22 cellular contexts compared by ENCODE assay signal in genomic region chr1:66853379-66853778, GRCh38. TPM values are rescaled to one million over a fixed set of nuclear protein-coding genes. Genes with fewer than 3 reads are reported as not detected.
DNase-seq lines count a peak whose midpoint lies in the region; ATAC-seq, FAIRE-seq and TF ChIP-seq lines count a peak whose summit lies in the region.
"Had no signal": no experiment of that assay in that cellular context is flagged by ENCODE, and none has a peak within 500 bp of the region (broad histone marks: within the 10 kb centered on the region; RNA-seq: fewer than 3 reads in every experiment).

No MANE protein-coding gene starts in this region.

- no peaks in the 10 kb centered on the region for H3K9me2 ChIP-seq in Loucy (replicated peaks; ENCODE audit: low read depth, low read length)

- TF ChIP-seq EP300 in K562 (IDR thresholded peaks at IDR 0.05; ENCODE audit: low read length), result no peak

- H3K9me1 ChIP-seq in K562 (ENCODE audit: control insufficient read depth, insufficient read depth, low read length), result no peaks in the 10 kb centered on the region

- H3K4me2 ChIP-seq in Loucy (ENCODE audit: low read depth, low read length, poor library complexity, severe bottlenecking) (no peak overlapping the region), K562 (ENCODE audit: insufficient read depth, low read length) (no peak overlapping the region)
- H3K4me2 ChIP-seq: A549, KMS-11 had no signal

- TF ChIP-seq CTCF in Loucy (conservative IDR thresholded peaks at IDR 0.05; ENCODE audit: low read length) (no peak), K562 (IDR thresholded peaks at IDR 0.05 in 2 of 3, conservative IDR thresholded peaks at IDR 0.05 in 1 of 3; ENCODE audit: insufficient read depth in 2 of 3, low read depth in 1 of 3, low read length in 3 of 3) (no peak)

- DNase-seq in activated T-cell treated with anti-CD3 and anti-CD28 coated beads, Interleukin-2, amount 50 U/mL, for 72 hours, result no peak
- DNase-seq in activated T-cell treated with anti-CD3 and anti-CD28 coated beads, Interleukin-2, amount 50 U/mL, for 24 hours, result no peak
- no peak for DNase-seq in K562 (ENCODE audit: extremely low read depth in 1 of 4, low spot score in 3 of 4)
- no peak for DNase-seq in sciatic nerve (ENCODE audit: low spot score)
- DNase-seq: AML-193; Caco-2; CD4-positive, alpha-beta T cell; H9 had no signal

- no peaks in the 10 kb centered on the region for H3K36me3 ChIP-seq in Loucy (ENCODE audit: insufficient read depth, low read length)
- no peaks in the 10 kb centered on the region for H3K36me3 ChIP-seq in K562 (ENCODE audit: control insufficient read depth, insufficient read depth, low read length)

- H3F3A ChIP-seq in Loucy (ENCODE audit: low read depth), result no peaks in the 10 kb centered on the region

- H3K9me3 ChIP-seq in Loucy (ENCODE audit: insufficient read depth, low read depth, low read length), result peaks cover 6% of the 10 kb centered on the region; the same call in 1 of the 2 replicates
- H3K9me3 ChIP-seq in K562 (replicated peaks; ENCODE audit: control insufficient read depth, insufficient read depth, low read depth, low read length), result no peaks in the 10 kb centered on the region
- H3K9me3 ChIP-seq: A549, Caco-2 had no signal

- CTCF ChIA-PET in K562 (lab: Yijun Ruan, JAX; ENCODE audit: low intra/inter-chr PET ratio), result no interaction called here

- no peaks in the 10 kb centered on the region for H3K4me1 Mint-ChIP-seq in activated T-cell treated with anti-CD3 and anti-CD28 coated beads, Interleukin-2, amount 50 U/mL, for 72 hours (ENCODE audit: low read depth)
- no peaks in the 10 kb centered on the region for H3K4me1 Mint-ChIP-seq in activated T-cell treated with anti-CD3 and anti-CD28 coated beads, Interleukin-2, amount 50 U/mL, for 24 hours (ENCODE audit: low read depth)
- H3K4me1 Mint-ChIP-seq: H9 had no signal

- H2AFZ ChIP-seq in Loucy (ENCODE audit: low read length) (peak overlapping the region; percentile 17; the same call in 1 of the 2 replicates), K562 (ENCODE audit: low read depth, low read length) (peak overlapping the region; percentile 70)

- H3K79me2 ChIP-seq in Loucy (ENCODE audit: insufficient read depth, low read length), result no peaks in the 10 kb centered on the region
- no peaks in the 10 kb centered on the region for H3K79me2 ChIP-seq in K562 (ENCODE audit: control insufficient read depth, insufficient read depth, low read length)

- no peaks in the 10 kb centered on the region for H3K27me3 Mint-ChIP-seq in activated T-cell treated with anti-CD3 and anti-CD28 coated beads, Interleukin-2, amount 50 U/mL, for 72 hours (ENCODE audit: low read depth)
- H3K27me3 Mint-ChIP-seq in activated T-cell treated with anti-CD3 and anti-CD28 coated beads, Interleukin-2, amount 50 U/mL, for 24 hours, result no peaks in the 10 kb centered on the region
- H3K27me3 Mint-ChIP-seq: CD4-positive, alpha-beta T cell had no signal

- POLR2A ChIA-PET in K562 (lab: Yijun Ruan, JAX), result no interaction called here

- H3K9me3 Mint-ChIP-seq in activated T-cell treated with anti-CD3 and anti-CD28 coated beads, Interleukin-2, amount 50 U/mL, for 72 hours, result peaks cover 1 to 2% of the 10 kb centered on the region in 2 donors
- H3K9me3 Mint-ChIP-seq in activated T-cell treated with anti-CD3 and anti-CD28 coated beads, Interleukin-2, amount 50 U/mL, for 24 hours, result peaks cover 8% of the 10 kb centered on the region
- H3K9me3 Mint-ChIP-seq: H9 had no signal

- ATAC-seq in activated T-cell treated with anti-CD3 and anti-CD28 coated beads, Interleukin-2, amount 50 U/mL, for 72 hours (replicated peaks in 1 of 2), result no peak
- no peak; the same call in 1 of the 3 replicates for ATAC-seq in K562
- no peak for ATAC-seq in HG02763 (IDR thresholded peaks at IDR 0.05; ENCODE audit: unreplicated experiment)
- ATAC-seq in sciatic nerve, result no peak
- no peak for ATAC-seq in GM19455 (IDR thresholded peaks at IDR 0.05; ENCODE audit: unreplicated experiment)
- ATAC-seq: A549 had no signal

- H3K36me3 Mint-ChIP-seq in activated T-cell treated with anti-CD3 and anti-CD28 coated beads, Interleukin-2, amount 50 U/mL, for 72 hours (ENCODE audit: insufficient read depth in 2 of 2), result no peaks in the 10 kb centered on the region
- no peaks in the 10 kb centered on the region for H3K36me3 Mint-ChIP-seq in activated T-cell treated with anti-CD3 and anti-CD28 coated beads, Interleukin-2, amount 50 U/mL, for 24 hours (ENCODE audit: low read depth)

- no peak overlapping the region for H3K4me3 Mint-ChIP-seq in activated T-cell treated with anti-CD3 and anti-CD28 coated beads, Interleukin-2, amount 50 U/mL, for 72 hours
- no peak overlapping the region for H3K4me3 Mint-ChIP-seq in activated T-cell treated with anti-CD3 and anti-CD28 coated beads, Interleukin-2, amount 50 U/mL, for 24 hours
- H3K4me3 Mint-ChIP-seq: CD4-positive, alpha-beta T cell; H9 had no signal

- H3K9ac ChIP-seq in Loucy (ENCODE audit: low read depth, low read length, poor library complexity, severe bottlenecking) (no peak overlapping the region), K562 (ENCODE audit: insufficient read depth in 1 of 2, low read depth in 2 of 2, low read length in 2 of 2) (no peak overlapping the region)
- H3K9ac ChIP-seq: KMS-11 had no signal

- intact Hi-C loops in K562 (cut with micrococcal nuclease) (no loop called here), sciatic nerve (cut with DNase I) (no loop called here)

- no peaks in the 10 kb centered on the region for H3K4me1 ChIP-seq in Loucy (ENCODE audit: insufficient read depth, low read length, poor library complexity, severe bottlenecking)
- H3K4me1 ChIP-seq in K562 (replicated peaks in 1 of 2; ENCODE audit: control insufficient read depth in 2 of 2, insufficient read depth in 2 of 2, low read length in 2 of 2), result no peaks in the 10 kb centered on the region
- H3K4me1 ChIP-seq: A549, Caco-2 had no signal

- H3K4me3 ChIP-seq in Loucy (ENCODE audit: low read length, poor library complexity, severe bottlenecking) (no peak overlapping the region), K562 (no peak overlapping the region)
- H3K4me3 ChIP-seq: A549 had no signal

- no TSS peak for BruUV-seq in K562 (replicated peaks; lab: Mats Ljungman, UMichigan)

- no peak overlapping the region for H3K27ac ChIP-seq in K562 (ENCODE audit: extremely low read depth, low read depth, low read length)
- H3K27ac ChIP-seq: 22Rv1, A549, C4-2B, KMS-11 had no signal

- H3K27me3 ChIP-seq in Loucy (ENCODE audit: insufficient read depth, low read length, poor library complexity, severe bottlenecking) (no peaks in the 10 kb centered on the region), K562 (ENCODE audit: control insufficient read depth in 2 of 2, insufficient read depth in 2 of 2, low read length in 2 of 2) (no peaks in the 10 kb centered on the region)

- no peak for TF ChIP-seq RAD21 in K562 (CRISPR knock-in tag; conservative IDR thresholded peaks at IDR 0.05 in 1 of 2, IDR thresholded peaks at IDR 0.05 in 1 of 2)

- FAIRE-seq in K562 (lab: Jason Lieb, UNC), result no peak
- FAIRE-seq: A549, D721Med, G401.6, GM12891, GM19239, H1 had no signal

- TF ChIP-seq POLR2A in K562 (conservative IDR thresholded peaks at IDR 0.05), result no peak

- in situ Hi-C loops in K562 (cut with MboI), result no loop called here

- H4K20me1 ChIP-seq in Loucy (ENCODE audit: insufficient read depth, low read length, poor library complexity, severe bottlenecking), result no peaks in the 10 kb centered on the region
- H4K20me1 ChIP-seq in K562 (replicated peaks; ENCODE audit: control insufficient read depth, insufficient read depth, low read length), result no peaks in the 10 kb centered on the region

- H3K27ac Mint-ChIP-seq in activated T-cell treated with anti-CD3 and anti-CD28 coated beads, Interleukin-2, amount 50 U/mL, for 72 hours, result peak overlapping the region; percentile 28
- no peak overlapping the region for H3K27ac Mint-ChIP-seq in activated T-cell treated with anti-CD3 and anti-CD28 coated beads, Interleukin-2, amount 50 U/mL, for 24 hours
- H3K27ac Mint-ChIP-seq: CD4-positive, alpha-beta T cell; H9 had no signal

- WGBS in K562 (ENCODE audit: insufficient coverage, low coverage, missing lambda C conversion rate), result 21% methylated on average over 1 of the region's 1 CpG

TF ChIP-seq in K562, 482 proteins besides CTCF, POLR2A, EP300 and RAD21 (continues in another document):
- peak; percentile 31; the same call in 1 of the 2 replicates for TF ChIP-seq ATF7 (IDR thresholded peaks at IDR 0.05)
- no peak for TF ChIP-seq ZNF695 (CRISPR knock-in tag; IDR thresholded peaks at IDR 0.05)
- no peak for TF ChIP-seq EGR1 (conservative IDR thresholded peaks at IDR 0.05)
- no peak for TF ChIP-seq ZKSCAN1 (IDR thresholded peaks at IDR 0.05; ENCODE audit: low read depth, low read length)

RNA-seq across cellular contexts. Expression of gene INSL5, which starts 52.3 kb away (rescaled TPM):
- not detected for total RNA-seq in activated T-cell treated with anti-CD3 and anti-CD28 coated beads, Interleukin-2, amount 50 U/mL, for 72 hours
- not detected in 2 replicates for total RNA-seq in K562 (2011; cell fraction: chromatin; rRNA removed; ENCODE audit: low replicate concordance)
- total RNA-seq in K562 (2011; cell fraction: nucleolus; rRNA removed), result not detected in 2 replicates
- total RNA-seq in K562 (2011; cell fraction: nucleoplasm; rRNA removed), result not detected in 2 replicates
- total RNA-seq in K562 (2014; rRNA removed), result not detected in 2 replicates
- not detected in 2 replicates for total RNA-seq in K562 (2014; rRNA removed; fragmentation: Illumina TruSeq; extraction: Trizol)
- total RNA-seq in K562 (2015; rRNA removed; fragmentation: Illumina TruSeq; extraction: Trizol), result not detected in 2 replicates
- total RNA-seq in K562 (2021), result not detected in 2 replicates
- not detected in 2 replicates for polyA plus RNA-seq in K562 (2011; rRNA removed)
- polyA plus RNA-seq in K562 (2011; cell fraction: cytosol; rRNA removed), result not detected in 2 replicates
- not detected in 2 replicates for polyA plus RNA-seq in K562 (2011; cell fraction: nucleus; rRNA removed)
- polyA plus RNA-seq in K562 (2012), result not detected in 2 replicates
- polyA plus RNA-seq in K562 (2014; fragmentation: Illumina TruSeq; extraction: Trizol), result not detected in 2 replicates
- polyA plus RNA-seq in K562 (2014; fragmentation: Nextera tagmentation; extraction: Ambion mirVana), result not detected
- not detected in 2 replicates for polyA plus RNA-seq in K562 (2014; rRNA removed)
- polyA minus RNA-seq in K562 (2011; rRNA and poly(A)+ RNA removed), result not detected in 2 replicates
- polyA minus RNA-seq in K562 (2011; cell fraction: cytosol; rRNA and poly(A)+ RNA removed), result not detected in 2 replicates
- polyA minus RNA-seq in K562 (2011; cell fraction: nucleus; rRNA and poly(A)+ RNA removed), result not detected in 2 replicates
- total RNA-seq in sciatic nerve, result not detected
- total RNA-seq: Caco-2; CD4-positive, alpha-beta T cell; H1; H9; HT-29 had no signal
- polyA plus RNA-seq: A549, BJ, H1 had no signal
